In the genomic region with DNA sequence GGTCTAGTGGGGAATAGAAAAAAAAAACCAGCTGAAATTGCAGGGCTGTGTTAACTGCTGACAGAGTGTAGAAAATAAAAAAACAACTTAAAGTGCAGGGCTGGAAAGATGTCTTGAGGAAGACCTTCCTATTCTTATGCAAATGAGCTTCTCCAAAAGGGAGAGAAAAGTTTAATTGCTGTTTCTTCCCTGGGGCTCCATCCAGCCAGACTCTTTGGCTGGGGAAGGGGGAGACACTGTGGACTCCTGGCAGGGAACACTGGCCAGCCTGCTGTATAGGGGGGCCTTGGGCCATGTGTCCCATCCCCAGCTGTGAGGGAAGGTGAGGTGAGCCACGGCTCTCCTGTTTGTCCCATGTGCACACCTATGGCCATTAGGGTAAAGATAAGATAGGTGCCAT, we compare ENCODE assay signal across 18 cellular contexts.
DNase-seq lines count a peak whose midpoint lies in the region; ATAC-seq, FAIRE-seq and TF ChIP-seq lines count a peak whose summit lies in the region.
"Had no signal": no experiment of that assay in that cellular context is flagged by ENCODE, and none has a peak within 500 bp of the region (broad histone marks: within the 10 kb centered on the region; RNA-seq: fewer than 3 reads in every experiment).

No MANE protein-coding gene starts in this region.

- H3K79me2 ChIP-seq in MM.1S (ENCODE audit: low read length) (no peaks in the 10 kb centered on the region), H1 (ENCODE audit: control insufficient read depth in 1 of 2, insufficient read depth in 2 of 2, low read length in 2 of 2) (no peaks in the 10 kb centered on the region), neural progenitor cell (ENCODE audit: low read depth) (no peaks in the 10 kb centered on the region)

- H2AFZ ChIP-seq in MM.1S (ENCODE audit: low read length) (0 out of 2 replicates have a peak overlapping the region, but pooled peaks have one; percentile 26), H1 (ENCODE audit: low read length) (no peak overlapping the region), neural progenitor cell (replicated peaks) (peak overlapping the region; percentile 18)

- H3K56ac ChIP-seq in H1 (replicated peaks; ENCODE audit: insufficient read length, low read depth, low read length) = no peak overlapping the region

- H3K27ac ChIP-seq in MM.1S (ENCODE audit: low read length) = no peak overlapping the region
- H3K27ac ChIP-seq in H1 (ENCODE audit: low read depth, low read length) = no peak overlapping the region
- H3K27ac ChIP-seq in neural progenitor cell = no peak overlapping the region
- H3K27ac ChIP-seq: BLaER1 had no signal

- TF ChIP-seq CTCF in MM.1S (IDR thresholded peaks at IDR 0.05; ENCODE audit: low read length) (no peak), H1 (IDR thresholded peaks at IDR 0.05; ENCODE audit: control extremely low read depth in 1 of 3, insufficient read depth in 1 of 3, low read depth in 1 of 3, low read length in 3 of 3) (no peak), neural progenitor cell (IDR thresholded peaks at IDR 0.05) (no peak)

- no peak overlapping the region for H3K9ac ChIP-seq in MM.1S (ENCODE audit: low read length)
- H3K9ac ChIP-seq in H1 (replicated peaks in 1 of 4; ENCODE audit: extremely low read depth in 1 of 4, low read depth in 3 of 4, low read length in 3 of 4) = no peak overlapping the region
- H3K9ac ChIP-seq in neural progenitor cell = no peak overlapping the region
- H3K9ac ChIP-seq: BLaER1 had no signal

- TF ChIP-seq RAD21 in H1 (IDR thresholded peaks at IDR 0.05 in 1 of 2, conservative IDR thresholded peaks at IDR 0.05 in 1 of 2; ENCODE audit: low read depth in 2 of 2, low read length in 2 of 2) = no peak

- H3K79me1 ChIP-seq in H1 (ENCODE audit: low read depth, low read length) = no peaks in the 10 kb centered on the region

- H3K4me2 ChIP-seq in MM.1S (ENCODE audit: low read depth, low read length) = no peak overlapping the region
- H3K4me2 ChIP-seq in H1 (ENCODE audit: insufficient read depth in 1 of 2, low read depth in 2 of 2, low read length in 2 of 2) = no peak overlapping the region
- peak overlapping the region; percentile 55 for H3K4me2 ChIP-seq in neural progenitor cell
- H3K4me2 ChIP-seq: BLaER1 had no signal

- no peak overlapping the region for H2BK20ac ChIP-seq in H1 (ENCODE audit: low read length)

- peak; percentile 81 for DNase-seq in ELF-1 (ENCODE audit: low read depth, low spot score)
- no peak for DNase-seq in MM.1S
- no peak for DNase-seq in H1 (ENCODE audit: low read depth in 1 of 2, low spot score in 2 of 2)
- peak; percentile 44 for DNase-seq in neural progenitor cell (ENCODE audit: low spot score)
- no peak for DNase-seq in activated naive CD8-positive, alpha-beta T cell treated with anti-CD3 and anti-CD28 coated beads, Interleukin-2, amount 50 U/mL, for 24 hours
- DNase-seq in NCI-H2227 treated with DMSO at 0.1 percent for 48 hours (lab: John Stamatoyannopoulos, UW) = no peak
- DNase-seq: 8988T; CD4-positive, alpha-beta memory T cell; DMS153; DMS79; GF-D8; H9 had no signal

- no peak overlapping the region for H2BK120ac ChIP-seq in H1 (replicated peaks; ENCODE audit: low read depth, low read length)

- no peak overlapping the region for H4K91ac ChIP-seq in H1 (replicated peaks; ENCODE audit: insufficient read length, low read length)

- no peak overlapping the region for H3K4ac ChIP-seq in H1 (replicated peaks; ENCODE audit: insufficient read length, low read depth, low read length)

- H3K23ac ChIP-seq in H1 (ENCODE audit: insufficient read length) = no peak overlapping the region

- ATAC-seq in GM19467 (IDR thresholded peaks at IDR 0.05; ENCODE audit: unreplicated experiment) (no peak), GM19023 (IDR thresholded peaks at IDR 0.05; ENCODE audit: unreplicated experiment) (no peak)
- no peak for ATAC-seq in activated naive CD8-positive, alpha-beta T cell treated with anti-CD3 and anti-CD28 coated beads, Interleukin-2, amount 50 U/mL, for 24 hours
- ATAC-seq: HepG2 had no signal

- H3K9me3 ChIP-seq in MM.1S (replicated peaks; ENCODE audit: insufficient read depth, low read length) (no peaks in the 10 kb centered on the region), H1 (ENCODE audit: insufficient read depth in 2 of 2, low read depth in 1 of 2, low read length in 1 of 2) (no peaks in the 10 kb centered on the region; a peak in 1 of 4 replicates), neural progenitor cell (ENCODE audit: low read depth) (no peaks in the 10 kb centered on the region)
- H3K9me3 ChIP-seq: BLaER1 had no signal

- no peak overlapping the region for H3K4me3 Mint-ChIP-seq in neural progenitor cell
- no peak overlapping the region for H3K4me3 Mint-ChIP-seq in activated naive CD8-positive, alpha-beta T cell treated with anti-CD3 and anti-CD28 coated beads, Interleukin-2, amount 50 U/mL, for 24 hours
- H3K4me3 Mint-ChIP-seq: CD14-positive monocyte; CD4-positive, alpha-beta memory T cell; IgD-negative memory B cell had no signal

- H2BK5ac ChIP-seq in H1 (ENCODE audit: low read depth, low read length) = no peak overlapping the region

- no peaks in the 10 kb centered on the region for H3K4me1 ChIP-seq in MM.1S (ENCODE audit: low read length)
- peaks cover 1 to 7% (median 5%) of the 10 kb centered on the region in 4 experiments; a peak in 5 of 7 replicates for H3K4me1 ChIP-seq in H1 (replicated peaks in 1 of 4; ENCODE audit: control insufficient read depth in 3 of 4, insufficient read depth in 4 of 4, low read length in 3 of 4)
- H3K4me1 ChIP-seq in neural progenitor cell = peaks cover 15% of the 10 kb centered on the region
- H3K4me1 ChIP-seq: BLaER1 had no signal

- H3F3A ChIP-seq in MM.1S (ENCODE audit: insufficient read depth, low read length) = no peaks in the 10 kb centered on the region
- peaks cover 6% of the 10 kb centered on the region for H3F3A ChIP-seq in neural progenitor cell (ENCODE audit: low read depth)

- FAIRE-seq in H1 (lab: Jason Lieb, UNC) = no peak
- FAIRE-seq: HepG2 had no signal

- CTCF ChIA-PET in H1 (lab: Charles Lee; ENCODE audit: partially characterized antibody) = interaction anchor here (1.1 to 1.2 kb wide), 2 partner anchors 9 to 12 kb away, joined by 3 to 4 read pairs; no protein-coding TSS in a partner anchor

- H2BK15ac ChIP-seq in H1 (ENCODE audit: low read length) = no peak overlapping the region

- no peak overlapping the region for H3K27ac Mint-ChIP-seq in neural progenitor cell
- no peak overlapping the region for H3K27ac Mint-ChIP-seq in activated naive CD8-positive, alpha-beta T cell treated with anti-CD3 and anti-CD28 coated beads, Interleukin-2, amount 50 U/mL, for 24 hours
- H3K27ac Mint-ChIP-seq: CD14-positive monocyte; CD4-positive, alpha-beta memory T cell; IgD-negative memory B cell had no signal

- no peaks in the 10 kb centered on the region for H3K9me3 Mint-ChIP-seq in neural progenitor cell
- H3K9me3 Mint-ChIP-seq in activated naive CD8-positive, alpha-beta T cell treated with anti-CD3 and anti-CD28 coated beads, Interleukin-2, amount 50 U/mL, for 24 hours = no peaks in the 10 kb centered on the region

- H4K8ac ChIP-seq in H1 (ENCODE audit: extremely low read depth, insufficient read depth, low read length) = no peak overlapping the region

- no peak for TF ChIP-seq EP300 in H1 (IDR thresholded peaks at IDR 0.05; ENCODE audit: borderline replicate concordance in 1 of 2, low read depth in 2 of 2, low read length in 2 of 2)

- H3K4me3 ChIP-seq in MM.1S (ENCODE audit: low read length) = no peak overlapping the region
- H3K4me3 ChIP-seq in H1 (ENCODE audit: extremely low read depth in 1 of 4, insufficient read depth in 2 of 4, low read depth in 3 of 4, low read length in 4 of 4) = no peak overlapping the region
- no peak overlapping the region for H3K4me3 ChIP-seq in neural progenitor cell
- H3K4me3 ChIP-seq: BLaER1 had no signal

- no peak overlapping the region for H2BK12ac ChIP-seq in H1 (ENCODE audit: low read depth, low read length)

- H2AK5ac ChIP-seq in H1 (ENCODE audit: low read depth, low read length) = no peak overlapping the region

- no peak overlapping the region for H4K5ac ChIP-seq in H1 (ENCODE audit: insufficient read length, low read depth, low read length)

- TF ChIP-seq POLR2A in H1 (IDR thresholded peaks at IDR 0.05; ENCODE audit: control extremely low read depth in 1 of 2, low read depth in 2 of 2, low read length in 2 of 2) = no peak

- WGBS in H1 (ENCODE audit: extremely low coverage in 1 of 2, insufficient coverage in 1 of 2, insufficient read length in 1 of 2, insufficient replicate concordance in 2 of 2, low coverage in 1 of 2, low lambda C conversion rate in 2 of 2, missing lambda C conversion rate in 1 of 2), 2 experiments = 80% methylated on average over 1 of the region's 1 CpG; no CpG with 5 or more reads in 1 of the 2 experiments

- H3K36me3 ChIP-seq in MM.1S (replicated peaks; ENCODE audit: insufficient read depth, low read length) (no peaks in the 10 kb centered on the region), H1 (ENCODE audit: control insufficient read depth in 2 of 4, insufficient read depth in 4 of 4, low read length in 3 of 4) (no peaks in the 10 kb centered on the region), neural progenitor cell (no peaks in the 10 kb centered on the region)
- H3K36me3 ChIP-seq: BLaER1 had no signal

- peak overlapping the region; percentile 15; the same call in 1 of the 2 replicates for H3K18ac ChIP-seq in H1 (ENCODE audit: extremely low read depth, low read length)

- no peaks in the 10 kb centered on the region for H3K27me3 Mint-ChIP-seq in neural progenitor cell (ENCODE audit: insufficient read depth, low read depth)
- H3K27me3 Mint-ChIP-seq in activated naive CD8-positive, alpha-beta T cell treated with anti-CD3 and anti-CD28 coated beads, Interleukin-2, amount 50 U/mL, for 24 hours = no peaks in the 10 kb centered on the region
- H3K27me3 Mint-ChIP-seq: CD4-positive, alpha-beta memory T cell; IgD-negative memory B cell had no signal

- no peaks in the 10 kb centered on the region for H3K9me2 ChIP-seq in MM.1S (replicated peaks; ENCODE audit: insufficient read depth, low read length)

- no peaks in the 10 kb centered on the region for H3K23me2 ChIP-seq in H1 (ENCODE audit: low read depth, low read length)

- peaks cover 2% of the 10 kb centered on the region for H3K36me3 Mint-ChIP-seq in neural progenitor cell
- no peaks in the 10 kb centered on the region for H3K36me3 Mint-ChIP-seq in activated naive CD8-positive, alpha-beta T cell treated with anti-CD3 and anti-CD28 coated beads, Interleukin-2, amount 50 U/mL, for 24 hours (ENCODE audit: low read depth)
- H3K36me3 Mint-ChIP-seq: CD14-positive monocyte; CD4-positive, alpha-beta memory T cell; IgD-negative memory B cell had no signal

- no peak overlapping the region for H3K14ac ChIP-seq in H1 (ENCODE audit: insufficient read length)

- H4K20me1 ChIP-seq in MM.1S (ENCODE audit: insufficient read depth, low read length) = no peaks in the 10 kb centered on the region
- no peaks in the 10 kb centered on the region for H4K20me1 ChIP-seq in H1 (replicated peaks in 1 of 2; ENCODE audit: control insufficient read depth in 1 of 2, insufficient read depth in 2 of 2, low read length in 2 of 2)
- no peaks in the 10 kb centered on the region for H4K20me1 ChIP-seq in neural progenitor cell (ENCODE audit: low read depth)
- H4K20me1 ChIP-seq: BLaER1 had no signal

- H3K4me1 Mint-ChIP-seq in neural progenitor cell = peaks cover 15% of the 10 kb centered on the region
- no peaks in the 10 kb centered on the region for H3K4me1 Mint-ChIP-seq in activated naive CD8-positive, alpha-beta T cell treated with anti-CD3 and anti-CD28 coated beads, Interleukin-2, amount 50 U/mL, for 24 hours
- H3K4me1 Mint-ChIP-seq: CD14-positive monocyte; CD4-positive, alpha-beta memory T cell; IgD-negative memory B cell had no signal

- POLR2A ChIA-PET in H1 (lab: Charles Lee; ENCODE audit: partially characterized antibody) = no interaction called here

- H3K27me3 ChIP-seq in MM.1S (replicated peaks; ENCODE audit: insufficient read depth, low read length) (no peaks in the 10 kb centered on the region), H1 (replicated peaks in 1 of 4; ENCODE audit: control insufficient read depth in 3 of 4, extremely low read depth in 1 of 4, insufficient read depth in 3 of 4, low read length in 3 of 4) (no peaks in the 10 kb centered on the region), neural progenitor cell (no peaks in the 10 kb centered on the region)
- H3K27me3 ChIP-seq: BLaER1 had no signal

Comparison
In these comparisons a context has a peak if more than half of its experiments do, and no peak if none do; other contexts are left out.
1. DNase-seq: peak in ELF-1 (single experiment) and neural progenitor cell (single experiment); none in MM.1S (single experiment), H1 (0 of 2), activated naive CD8-positive, alpha-beta T cell treated with anti-CD3 and anti-CD28 coated beads, Interleukin-2, amount 50 U/mL, for 24 hours (single experiment) and NCI-H2227 treated with DMSO at 0.1 percent for 48 hours (single experiment).